13 cellular contexts compared by ENCODE assay signal in the genomic region with DNA sequence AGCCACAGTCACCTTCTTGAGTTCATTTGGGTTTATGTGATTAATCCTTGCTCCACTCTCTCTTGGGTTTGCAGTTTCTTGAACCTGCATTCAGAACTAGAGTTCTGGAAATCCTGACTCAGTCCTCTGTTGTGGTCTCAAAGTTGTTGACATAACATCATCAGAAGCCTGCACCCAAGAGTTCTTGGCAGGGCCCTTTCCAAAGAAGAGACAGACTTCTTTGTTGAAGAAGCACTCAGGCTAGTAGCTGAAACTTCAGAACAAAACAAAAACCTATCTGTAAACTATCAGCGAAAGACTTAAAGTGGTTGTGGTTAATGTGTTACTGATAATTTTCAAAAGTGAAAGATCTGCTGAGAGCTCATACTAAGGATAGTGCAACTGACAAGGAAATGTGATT.
A peak's percentile ranks its signal among the peaks of the same experiment; 100 is the strongest.
DNase-seq lines count a peak whose midpoint lies in the region; ATAC-seq and TF ChIP-seq lines count a peak whose summit lies in the region.
"Had no signal": no experiment of that assay in that cellular context is flagged by ENCODE, and none has a peak within 500 bp of the region (broad histone marks: within the 10 kb centered on the region; RNA-seq: fewer than 3 reads in every experiment).

No MANE protein-coding gene starts in this region.

- no peak overlapping the region for H3K4me3 ChIP-seq in transverse colon

- ATAC-seq in GM18870 (IDR thresholded peaks at IDR 0.05; ENCODE audit: unreplicated experiment), result peak; percentile 99
- peak; percentile 63 for ATAC-seq in GM21825 (IDR thresholded peaks at IDR 0.05; ENCODE audit: unreplicated experiment)
- ATAC-seq in HG03571 (IDR thresholded peaks at IDR 0.05; ENCODE audit: unreplicated experiment), result peak; percentile 57
- no peak for ATAC-seq in HG02870 (IDR thresholded peaks at IDR 0.05; ENCODE audit: unreplicated experiment)
- ATAC-seq in activated T-helper 17 cell treated with anti-CD3 and anti-CD28 coated beads, Interleukin-2, amount 50 U/mL, for 72 hours (replicated peaks), result no peak
- ATAC-seq: left ventricle myocardium superior had no signal

- TF ChIP-seq CTCF in transverse colon (IDR thresholded peaks at IDR 0.05), result no peak

- H3K27ac ChIP-seq in transverse colon, result no peak overlapping the region

- H3K4me1 Mint-ChIP-seq in activated T-helper 17 cell treated with anti-CD3 and anti-CD28 coated beads, Interleukin-2, amount 50 U/mL, for 72 hours, result no peaks in the 10 kb centered on the region

- H3K9me3 Mint-ChIP-seq in activated T-helper 17 cell treated with anti-CD3 and anti-CD28 coated beads, Interleukin-2, amount 50 U/mL, for 72 hours, result no peaks in the 10 kb centered on the region

- TF ChIP-seq EP300 in transverse colon (IDR thresholded peaks at IDR 0.05; ENCODE audit: low read depth), result no peak

- peaks cover 3% of the 10 kb centered on the region for H3K27me3 Mint-ChIP-seq in activated T-helper 17 cell treated with anti-CD3 and anti-CD28 coated beads, Interleukin-2, amount 50 U/mL, for 72 hours

- in situ Hi-C loops in transverse colon (cut with MboI; ENCODE audit: low pct_ligation_motif_present in 1 of 4, low pct_unique_long_range_greater_than_20kb in 1 of 4, low sequenced_read_pairs in 3 of 4), result no loop called here

- H3K27ac Mint-ChIP-seq in activated T-helper 17 cell treated with anti-CD3 and anti-CD28 coated beads, Interleukin-2, amount 50 U/mL, for 72 hours, result no peak overlapping the region

- intact Hi-C loops in transverse colon (cut with DNase I; ENCODE audit: low total_unique reads), result no loop called here

- no peak overlapping the region for H3K4me3 Mint-ChIP-seq in activated T-helper 17 cell treated with anti-CD3 and anti-CD28 coated beads, Interleukin-2, amount 50 U/mL, for 72 hours

- 38 to 40% methylated on average over 1 of the region's 1 CpG for WGBS in transverse colon (ENCODE audit: low coverage in 1 of 2), 2 donors

- peaks cover 0 to under 1% of the 10 kb centered on the region in 2 donors for H3K9me3 ChIP-seq in transverse colon

- no peaks in the 10 kb centered on the region for H3K4me1 ChIP-seq in transverse colon

- DNase-seq in iris pigment epithelial cell (ENCODE audit: low read depth) (peak; percentile 23), transverse colon (no peak), RKO (ENCODE audit: low spot score) (no peak)
- DNase-seq: foreskin fibroblast, IMR-90, left ventricle myocardium superior, NCI-H2081, OCI-M1 had no signal

- no peaks in the 10 kb centered on the region for H3K27me3 ChIP-seq in transverse colon

- no peaks in the 10 kb centered on the region for H3K36me3 ChIP-seq in transverse colon

- no peak for TF ChIP-seq POLR2A in transverse colon (IDR thresholded peaks at IDR 0.05)

- H3K36me3 Mint-ChIP-seq in activated T-helper 17 cell treated with anti-CD3 and anti-CD28 coated beads, Interleukin-2, amount 50 U/mL, for 72 hours (ENCODE audit: low read depth), result no peaks in the 10 kb centered on the region

Comparison
In these comparisons a context has a peak if more than half of its experiments do, and no peak if none do; other contexts are left out.
1. ATAC-seq: peak in GM18870 (single experiment), GM21825 (single experiment) and HG03571 (single experiment); none in HG02870 (single experiment) and activated T-helper 17 cell treated with anti-CD3 and anti-CD28 coated beads, Interleukin-2, amount 50 U/mL, for 72 hours (single experiment).